In the genomic region with DNA sequence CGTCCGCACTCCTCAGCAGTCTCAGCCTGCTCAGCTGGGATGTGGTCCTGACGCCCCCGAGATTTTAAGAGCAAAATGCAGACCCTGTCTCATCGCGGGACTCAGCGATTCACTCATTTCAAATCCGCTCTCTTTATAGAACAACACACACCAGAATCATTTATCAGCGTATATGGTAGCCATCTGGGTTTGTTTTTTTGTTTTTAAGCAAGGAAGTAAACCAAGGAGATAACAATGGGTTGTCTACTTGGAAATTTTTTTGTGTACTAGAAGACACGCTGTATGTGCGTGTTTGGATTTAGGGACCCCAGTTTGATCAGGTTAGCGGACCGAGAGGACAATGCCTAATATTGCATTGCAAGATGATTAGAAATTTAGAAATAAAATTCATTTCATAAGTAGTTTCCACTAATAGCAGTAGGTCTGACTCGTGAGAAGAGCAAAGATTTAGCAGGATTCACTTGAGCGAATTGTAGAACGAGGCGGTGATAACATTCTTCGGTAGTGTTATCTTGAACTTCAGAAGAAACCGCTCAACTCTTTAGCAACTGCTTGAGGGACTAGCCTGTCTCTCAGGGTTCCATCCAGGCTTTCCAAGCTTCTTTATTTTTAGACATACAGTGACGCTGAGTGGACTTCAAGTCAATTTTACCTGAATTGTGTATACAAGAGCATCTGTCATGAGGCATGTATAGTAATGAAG, we compare ENCODE assay signal across 1 cellular context.
TF ChIP-seq lines count a peak whose summit lies in the region.

No MANE protein-coding gene starts in this region.

TF ChIP-seq in SK-N-SH treated with all-trans-retinoic acid at 6 μM for 48 hours, 23 proteins besides CTCF, POLR2A, EP300 and RAD21 (continued from another document):
- TF ChIP-seq TSHZ2 (CRISPR knock-in tag; IDR thresholded peaks at IDR 0.05) (no peak), ZNF8 (CRISPR knock-in tag; IDR thresholded peaks at IDR 0.05) (no peak), ZC3H10 (CRISPR knock-in tag; IDR thresholded peaks at IDR 0.05) (no peak), ZNF565 (CRISPR knock-in tag; conservative IDR thresholded peaks at IDR 0.05; ENCODE audit: low read depth) (no peak), TOX (CRISPR knock-in tag; IDR thresholded peaks at IDR 0.05; ENCODE audit: borderline replicate concordance) (no peak)
- TF ChIP-seq, protein P1, sequence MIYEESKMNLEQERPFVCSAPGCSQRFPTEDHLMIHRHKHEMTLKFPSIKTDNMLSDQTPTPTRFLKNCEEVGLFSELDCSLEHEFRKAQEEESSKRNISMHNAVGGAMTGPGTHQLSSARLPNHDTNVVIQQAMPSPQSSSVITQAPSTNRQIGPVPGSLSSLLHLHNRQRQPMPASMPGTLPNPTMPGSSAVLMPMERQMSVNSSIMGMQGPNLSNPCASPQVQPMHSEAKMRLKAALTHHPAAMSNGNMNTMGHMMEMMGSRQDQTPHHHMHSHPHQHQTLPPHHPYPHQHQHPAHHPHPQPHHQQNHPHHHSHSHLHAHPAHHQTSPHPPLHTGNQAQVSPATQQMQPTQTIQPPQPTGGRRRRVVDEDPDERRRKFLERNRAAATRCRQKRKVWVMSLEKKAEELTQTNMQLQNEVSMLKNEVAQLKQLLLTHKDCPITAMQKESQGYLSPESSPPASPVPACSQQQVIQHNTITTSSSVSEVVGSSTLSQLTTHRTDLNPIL (CRISPR knock-in tag; IDR thresholded peaks at IDR 0.05; ENCODE audit: low read depth): no peak
TF ChIP-seq in SK-N-SH treated with all-trans-retinoic acid at 6 μM for 48 hours: peak in this region for 0.
